37 cellular contexts compared by ENCODE assay signal in the genomic region with DNA sequence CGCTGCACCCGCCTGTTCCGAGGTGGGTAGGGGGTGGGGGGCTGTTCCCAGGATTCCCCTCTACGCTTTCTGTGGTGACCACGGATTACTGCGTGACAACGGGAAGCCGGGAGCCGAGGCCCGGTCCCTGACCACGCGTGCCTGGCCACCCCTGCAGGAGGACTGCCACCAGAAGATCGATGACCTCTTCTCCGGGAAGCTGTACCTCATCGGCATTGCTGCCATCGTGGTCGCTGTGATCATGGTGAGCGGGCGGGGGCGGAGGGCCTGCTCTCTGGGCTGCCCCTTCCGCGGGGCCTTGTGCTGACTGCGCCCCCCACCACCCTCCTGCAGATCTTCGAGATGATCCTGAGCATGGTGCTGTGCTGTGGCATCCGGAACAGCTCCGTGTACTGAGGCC. TPM values are rescaled to one million over a fixed set of nuclear protein-coding genes. Genes with fewer than 3 reads are reported as not detected.
"Had no signal": no experiment of that assay in that cellular context is flagged by ENCODE, and none has a peak within 500 bp of the region (broad histone marks: within the 10 kb centered on the region; RNA-seq: fewer than 3 reads in every experiment).

No MANE protein-coding gene starts in this region.

- DNase-seq: activated CD4-positive, alpha-beta memory T cell treated with anti-CD3 and anti-CD28 coated beads, Interleukin-2, amount 10 ng/mL, durations not matched to agents 7 days and 5 days; activated CD4-positive, alpha-beta T cell treated with anti-CD3 and anti-CD28 coated beads for 1 hour; activated CD4-positive, alpha-beta T cell treated with anti-CD3 and anti-CD28 coated beads for 48 hours; activated CD4-positive, CD25-positive, alpha-beta regulatory T cell; activated CD8-positive, alpha-beta memory T cell treated with anti-CD3 and anti-CD28 coated beads for 24 hours; activated CD8-positive, alpha-beta memory T cell treated with anti-CD3 and anti-CD28 coated beads, Interleukin-2, amount 10 ng/mL, durations not matched to agents 7 days and 5 days; activated CD8-positive, alpha-beta memory T cell treated with anti-CD3 and anti-CD28 coated beads, Interleukin-2, amount 50 U/mL, for 48 hours; activated effector memory CD4-positive, alpha-beta T cell treated with Interleukin-2 at 50 U/mL for 16 hours; activated naive CD4-positive, alpha-beta T cell treated with anti-CD3 and anti-CD28 coated beads, Interleukin-2, amount 50 U/mL, for 16 hours; activated naive CD8-positive, alpha-beta T cell treated with anti-CD3 and anti-CD28 coated beads for 36 hours; activated T-cell treated with anti-CD3 and anti-CD28 coated beads, Interleukin-2, amount 50 U/mL, for 48 hours; amniotic stem cell; aorta; KG1; MM.1S; NCI-H1092 treated with DMSO at 0.1 percent for 48 hours; NCI-H1417; NCI-H146; NCI-H187; NCI-H2029 treated with DMSO at 0.1 percent for 48 hours; NCI-H2107; NCI-H2171; NCI-H510A; NCI-H526; NCI-H748 treated with DMSO at 0.1 percent for 48 hours; NK-92 treated with Interleukin-12 subunit alpha and Interleukin-12 subunit beta, amount 100 ng/mL, for 24 hours; PC-9; Right ventricle myocardium superior; SW 1271; T-helper 1 cell; T-helper 2 cell; T-helper 9 cell; WERI-Rb-1 had no signal

- H3K27me3 Mint-ChIP-seq: activated CD4-positive, alpha-beta memory T cell treated with anti-CD3 and anti-CD28 coated beads, Interleukin-2, amount 10 ng/mL, durations not matched to agents 7 days and 5 days; activated CD8-positive, alpha-beta memory T cell treated with anti-CD3 and anti-CD28 coated beads, Interleukin-2, amount 10 ng/mL, durations not matched to agents 7 days and 5 days; activated naive CD8-positive, alpha-beta T cell treated with anti-CD3 and anti-CD28 coated beads for 36 hours; IgD-negative memory B cell had no signal

- H3K9me3 Mint-ChIP-seq: activated CD4-positive, alpha-beta memory T cell treated with anti-CD3 and anti-CD28 coated beads, Interleukin-2, amount 10 ng/mL, durations not matched to agents 7 days and 5 days; activated naive CD8-positive, alpha-beta T cell treated with anti-CD3 and anti-CD28 coated beads for 36 hours; IgD-negative memory B cell had no signal

- H3K36me3 Mint-ChIP-seq: IgD-negative memory B cell had no signal

- H3K4me3 Mint-ChIP-seq: activated CD4-positive, alpha-beta memory T cell treated with anti-CD3 and anti-CD28 coated beads, Interleukin-2, amount 10 ng/mL, durations not matched to agents 7 days and 5 days; activated CD8-positive, alpha-beta memory T cell treated with anti-CD3 and anti-CD28 coated beads, Interleukin-2, amount 10 ng/mL, durations not matched to agents 7 days and 5 days; activated naive CD8-positive, alpha-beta T cell treated with anti-CD3 and anti-CD28 coated beads for 36 hours had no signal

- H3K4me2 ChIP-seq: PC-9 had no signal

- H3K27ac ChIP-seq: PC-9, WERI-Rb-1 had no signal

- ATAC-seq: activated CD8-positive, alpha-beta memory T cell treated with anti-CD3 and anti-CD28 coated beads, Interleukin-2, amount 10 ng/mL, durations not matched to agents 7 days and 5 days had no signal

- H2AFZ ChIP-seq: PC-9 had no signal

- H3K27ac Mint-ChIP-seq: activated CD4-positive, alpha-beta memory T cell treated with anti-CD3 and anti-CD28 coated beads, Interleukin-2, amount 10 ng/mL, durations not matched to agents 7 days and 5 days; activated CD8-positive, alpha-beta memory T cell treated with anti-CD3 and anti-CD28 coated beads, Interleukin-2, amount 10 ng/mL, durations not matched to agents 7 days and 5 days; activated naive CD8-positive, alpha-beta T cell treated with anti-CD3 and anti-CD28 coated beads for 36 hours had no signal

- H3K4me3 ChIP-seq: PC-9 had no signal

RNA-seq across cellular contexts. Expression of a gene that starts 47.8 kb away (rescaled TPM):
- total RNA-seq: activated CD4-positive, alpha-beta memory T cell treated with anti-CD3 and anti-CD28 coated beads, Interleukin-2, amount 10 ng/mL, durations not matched to agents 7 days and 5 days; activated CD8-positive, alpha-beta memory T cell treated with anti-CD3 and anti-CD28 coated beads, Interleukin-2, amount 10 ng/mL, durations not matched to agents 7 days and 5 days; activated naive CD8-positive, alpha-beta T cell treated with anti-CD3 and anti-CD28 coated beads for 36 hours; aorta; cardiac septum; LHCN-M2; OCI-LY7; PC-9; Right ventricle myocardium superior had no signal
- polyA plus RNA-seq: IgD-negative memory B cell had no signal

RNA-seq across cellular contexts. Expression of a gene that starts 48.3 kb away (rescaled TPM):
- total RNA-seq: LHCN-M2, PC-9 had no signal
